In genomic region chr10:73109248-73109652, GRCh38 we compare ENCODE assay signal across 5 cellular contexts. TPM values are rescaled to one million over a fixed set of nuclear protein-coding genes. Genes with fewer than 3 reads are reported as not detected.
A peak's percentile ranks its signal among the peaks of the same experiment; 100 is the strongest.
DNase-seq lines count a peak whose midpoint lies in the region; ATAC-seq, FAIRE-seq and TF ChIP-seq lines count a peak whose summit lies in the region.
"Not testable (repeated sequence)": the region's sequence is repeated elsewhere in the genome, so short reads cannot be mapped to it uniquely, and the experiment has no call there.
"Had no signal": no experiment of that assay in that cellular context is flagged by ENCODE, and none has a peak within 500 bp of the region (broad histone marks: within the 10 kb centered on the region; RNA-seq: fewer than 3 reads in every experiment).

No MANE protein-coding gene starts in this region.

- H2AFZ ChIP-seq in PC-3 (ENCODE audit: low read length); GM12878 (ENCODE audit: control insufficient read depth, low read depth, low read length): not testable (repeated sequence)

- peaks cover 30% of the 10 kb centered on the region for H3K36me3 Mint-ChIP-seq in CD4-positive, alpha-beta T cell (ENCODE audit: low read depth)
- H3K36me3 Mint-ChIP-seq in stimulated activated naive B cell treated with anti-CD40 and anti-IgM and Interleukin-4, amounts not matched to agents 10 μg/mL and 1 μg/mL and 100 μg/mL, for 72 hours, result peaks cover 33 to 38% of the 10 kb centered on the region in 2 donors

- H3K79me2 ChIP-seq in PC-3 (ENCODE audit: low read length); GM12878 (ENCODE audit: control insufficient read depth, insufficient read depth, low read length): not testable (repeated sequence)

- not testable (repeated sequence) for TF ChIP-seq POLR2A in GM12878 (IDR thresholded peaks at IDR 0.05; ENCODE audit: low read depth, low read length)

- in situ Hi-C loops in GM12878 (cut with MboI), result not testable (repeated sequence)

- H3K9me3 ChIP-seq in CD4-positive, alpha-beta T cell (ENCODE audit: control insufficient read depth, low read length); PC-3 (ENCODE audit: low read length); GM12878 (replicated peaks; ENCODE audit: control insufficient read depth, insufficient read depth, low read length): not testable (repeated sequence)

- WGBS in GM12878 (ENCODE audit: insufficient coverage, insufficient replicate concordance, low lambda C conversion rate, missing lambda C conversion rate), result 97% methylated on average over 4 of the region's 4 CpGs

- not testable (repeated sequence) for H3K9ac ChIP-seq in PC-3 (ENCODE audit: low read length); GM12878 (ENCODE audit: control insufficient read depth, insufficient read depth, low read length)

- not testable (repeated sequence) for H4K20me1 ChIP-seq in PC-3 (ENCODE audit: low read length); GM12878 (ENCODE audit: control insufficient read depth, insufficient read depth)

- not testable (repeated sequence) for H3K9me3 Mint-ChIP-seq in CD4-positive, alpha-beta T cell; stimulated activated naive B cell treated with anti-CD40 and anti-IgM and Interleukin-4, amounts not matched to agents 10 μg/mL and 1 μg/mL and 100 μg/mL, for 72 hours

- peaks cover 18% of the 10 kb centered on the region for H3K36me3 ChIP-seq in PC-3 (ENCODE audit: low read depth, low read length)
- H3K36me3 ChIP-seq in GM12878 (ENCODE audit: control insufficient read depth in 2 of 2, insufficient read depth in 2 of 2, low read length in 1 of 2), result not testable (repeated sequence)

- H3K27ac ChIP-seq in CD4-positive, alpha-beta T cell (ENCODE audit: low read depth, low read length); PC-3 (ENCODE audit: low read length); GM12878 (ENCODE audit: control insufficient read depth, insufficient read depth): not testable (repeated sequence)

- peaks cover 16% of the 10 kb centered on the region for H3K4me1 Mint-ChIP-seq in CD4-positive, alpha-beta T cell (ENCODE audit: low read depth)
- peaks cover 6 to 15% of the 10 kb centered on the region in 2 donors for H3K4me1 Mint-ChIP-seq in stimulated activated naive B cell treated with anti-CD40 and anti-IgM and Interleukin-4, amounts not matched to agents 10 μg/mL and 1 μg/mL and 100 μg/mL, for 72 hours

- peaks cover 30% of the 10 kb centered on the region for H3K4me1 ChIP-seq in PC-3 (ENCODE audit: insufficient read depth, low read length)
- not testable (repeated sequence) for H3K4me1 ChIP-seq in GM12878 (ENCODE audit: control insufficient read depth, insufficient read depth, low read length)

- not testable (repeated sequence) for H3K4me2 ChIP-seq in PC-3 (ENCODE audit: low read length); GM12878 (ENCODE audit: control insufficient read depth, insufficient read depth)

- not testable (repeated sequence) for BruUV-seq in PC-3 (replicated peaks; lab: Mats Ljungman, UMichigan); GM12878 (replicated peaks; lab: Mats Ljungman, UMichigan)

- not testable (repeated sequence) for TF ChIP-seq CTCF in CD4-positive, alpha-beta T cell (IDR thresholded peaks at IDR 0.05); PC-3 (conservative IDR thresholded peaks at IDR 0.05; ENCODE audit: low read depth, low read length); GM12878 (IDR thresholded peaks at IDR 0.05 in 2 of 3, conservative IDR thresholded peaks at IDR 0.05 in 1 of 3; ENCODE audit: control insufficient read depth in 2 of 3, extremely low read depth in 1 of 3, insufficient read depth in 1 of 3, low read depth in 3 of 3, low read length in 3 of 3)

- not testable (repeated sequence) for TF ChIP-seq RAD21 in GM12878 (IDR thresholded peaks at IDR 0.05; ENCODE audit: insufficient read depth, low read depth, low read length)

- peak overlapping the region; percentile 7 for H3K4me3 Mint-ChIP-seq in CD4-positive, alpha-beta T cell
- H3K4me3 Mint-ChIP-seq in stimulated activated naive B cell treated with anti-CD40 and anti-IgM and Interleukin-4, amounts not matched to agents 10 μg/mL and 1 μg/mL and 100 μg/mL, for 72 hours, result not testable (repeated sequence)

- SMC1A ChIA-PET in GM12878 (lab: Charles Lee; ENCODE audit: uncharacterized antibody, unreplicated experiment), result interaction anchor here (0.6 to 3.8 kb wide), 4 partner anchors 10 to 42 kb away, joined by 3 to 41 read pairs (median 16); partner anchors contain the start of gene P4HA1

- not testable (repeated sequence) for H3K9me2 ChIP-seq in PC-3 (replicated peaks; ENCODE audit: low read length)

- CTCF ChIA-PET in CD4-positive, alpha-beta T cell (lab: Charles Lee), result interaction anchor here (1.9 to 4.9 kb wide), 2 partner anchors 12 to 50 kb away, joined by 7 to 28 read pairs; partner anchors contain the start of gene P4HA1
- CTCF ChIA-PET in PC-3 (lab: Charles Lee), result not testable (repeated sequence)
- CTCF ChIA-PET in GM12878 (lab: Yijun Ruan, JAX), result interaction anchor here (2.5 to 4.0 kb wide), 3 partner anchors 9 to 49 kb away, joined by 8 to 26 read pairs (median 20); partner anchors contain the start of gene P4HA1

- not testable (repeated sequence) for TF ChIP-seq EP300 in GM12878 (IDR thresholded peaks at IDR 0.05; ENCODE audit: borderline replicate concordance in 1 of 2, control insufficient read depth in 1 of 2, low read depth in 2 of 2, low read length in 2 of 2)

- POLR2A ChIA-PET in CD4-positive, alpha-beta T cell (lab: Charles Lee), result interaction anchor here (0.5 to 2.7 kb wide), 3 partner anchors 10 to 138 kb away, joined by 3 to 49 read pairs (median 5); partner anchors contain the start of genes DNAJC9 and P4HA1
- POLR2A ChIA-PET in PC-3 (lab: Charles Lee; ENCODE audit: unreplicated experiment), result not testable (repeated sequence)
- POLR2A ChIA-PET in GM12878 (lab: Charles Lee), result interaction anchor here (0.5 to 3.7 kb wide), 3 partner anchors 14 to 59 kb away, joined by 3 to 49 read pairs (median 4); partner anchors contain the start of genes ECD, FAM149B1 and P4HA1

- H3K27me3 ChIP-seq in CD4-positive, alpha-beta T cell (ENCODE audit: control insufficient read depth, insufficient read depth, low read length); PC-3 (ENCODE audit: low read length); GM12878 (replicated peaks in 1 of 2; ENCODE audit: control insufficient read depth in 2 of 2, insufficient read depth in 2 of 2, low read length in 1 of 2): not testable (repeated sequence)

- not testable (repeated sequence) for H3K27me3 Mint-ChIP-seq in CD4-positive, alpha-beta T cell; stimulated activated naive B cell treated with anti-CD40 and anti-IgM and Interleukin-4, amounts not matched to agents 10 μg/mL and 1 μg/mL and 100 μg/mL, for 72 hours

- intact Hi-C loops in CD4-positive, alpha-beta T cell (cut with DNase I, micrococcal nuclease); PC-3 (cut with micrococcal nuclease); GM12878 (cut with micrococcal nuclease; ENCODE audit: unreplicated experiment): not testable (repeated sequence)

- not testable (repeated sequence) for DNase-seq in CD4-positive, alpha-beta T cell; GM12878 (ENCODE audit: low read depth, low spot score); stimulated activated naive B cell treated with anti-CD40 and anti-IgM and Interleukin-4, amounts not matched to agents 10 μg/mL and 1 μg/mL and 100 μg/mL, for 72 hours
- DNase-seq in PC-3, result peak; percentile 24

- ATAC-seq in CD4-positive, alpha-beta T cell (ENCODE audit: poor library complexity); PC-3; GM12878; stimulated activated naive B cell treated with anti-CD40 and anti-IgM and Interleukin-4, amounts not matched to agents 10 μg/mL and 1 μg/mL and 100 μg/mL, for 72 hours (replicated peaks): not testable (repeated sequence)

- H3K27ac Mint-ChIP-seq in CD4-positive, alpha-beta T cell, result not testable (repeated sequence)
- peak overlapping the region; percentile 31 for H3K27ac Mint-ChIP-seq in stimulated activated naive B cell treated with anti-CD40 and anti-IgM and Interleukin-4, amounts not matched to agents 10 μg/mL and 1 μg/mL and 100 μg/mL, for 72 hours

- RAD21 ChIA-PET in GM12878 (lab: Charles Lee; ENCODE audit: unreplicated experiment), result interaction anchor here (3.4 kb wide), 1 partner anchor 13 kb away, joined by 47 read pairs; the partner anchor contains the start of gene P4HA1

- FAIRE-seq in GM12878 (lab: Jason Lieb, UNC), result not testable (repeated sequence)

- H3F3A ChIP-seq in PC-3 (ENCODE audit: low read length, unreplicated experiment), result not testable (repeated sequence)

- H3K4me3 ChIP-seq in PC-3 (ENCODE audit: low read length); GM12878: not testable (repeated sequence)

RNA-seq across cellular contexts. Expression of gene NUDT13, which starts 1.0 kb away (rescaled TPM):
- under 1 TPM; 0.67 to 0.82 TPM for total RNA-seq in CD4-positive, alpha-beta T cell
- total RNA-seq in PC-3 (2014; rRNA removed) (1.1 and 1.8 TPM in 2 replicates), GM12878 (2014; rRNA removed) (1.0 and 1.5 TPM in 2 replicates), GM12878 (2014; rRNA removed; fragmentation: Illumina TruSeq; extraction: Trizol) (1.4 and 1.9 TPM in 2 replicates), GM12878 (2021) (0.72 and 0.88 TPM in 2 replicates)
- total RNA-seq in GM12878 (2013; cell fraction: nucleolus; rRNA removed), result 5.3 and 5.6 TPM in 2 replicates
- polyA plus RNA-seq in GM12878 (2011; ENCODE audit: low read depth), result 2.8 TPM
- polyA plus RNA-seq in GM12878 (2011; rRNA removed) (6.1 and 7.3 TPM in 2 replicates), GM12878 (2014; fragmentation: Illumina TruSeq; extraction: Trizol) (2.1 and 2.6 TPM in 2 replicates), GM12878 (2014; fragmentation: Nextera tagmentation; extraction: Ambion mirVana) (1 to 10 TPM; 1.5 to 2.6 TPM), GM12878 (2014; rRNA removed) (1.4 and 2.6 TPM in 2 replicates), GM12878 (2016; fragmentation: Nextera tagmentation; extraction: Ambion mirVana) (1 to 10 TPM; 1.1 to 1.9 TPM)
- polyA plus RNA-seq in GM12878 (2011; cell fraction: cytosol; rRNA removed), result 3.7 and 4.6 TPM in 2 replicates
- polyA plus RNA-seq in GM12878 (2011; cell fraction: nucleus; rRNA removed), result 4.7 and 5.1 TPM in 2 replicates
- 3.5 and 3.7 TPM in 2 replicates for polyA plus RNA-seq in GM12878 (2012)
- polyA minus RNA-seq in GM12878 (2011; rRNA and poly(A)+ RNA removed), result 2.0 and 2.5 TPM in 2 replicates
- 2.7 TPM in 1 of 2 replicates, not detected in the other for polyA minus RNA-seq in GM12878 (2011; cell fraction: cytosol; rRNA and poly(A)+ RNA removed)
- polyA minus RNA-seq in GM12878 (2011; cell fraction: nucleus; rRNA and poly(A)+ RNA removed), result 0.73 and 1.3 TPM in 2 replicates
- total RNA-seq: G401 had no signal

RNA-seq across cellular contexts. Expression of gene P4HA1, which starts 12.6 kb away (rescaled TPM):
- 1 to 10 TPM; 9.0 to 9.1 TPM for total RNA-seq in CD4-positive, alpha-beta T cell
- total RNA-seq in PC-3 (2014; rRNA removed) (164 and 181 TPM in 2 replicates), GM12878 (2014; rRNA removed) (24.9 and 35.0 TPM in 2 replicates), GM12878 (2014; rRNA removed; fragmentation: Illumina TruSeq; extraction: Trizol) (37.0 and 37.7 TPM in 2 replicates), GM12878 (2021) (22.4 and 26.5 TPM in 2 replicates)
- total RNA-seq in GM12878 (2013; cell fraction: nucleolus; rRNA removed), result 302 and 308 TPM in 2 replicates
- 75.0 TPM for polyA plus RNA-seq in GM12878 (2011; ENCODE audit: low read depth)
- polyA plus RNA-seq in GM12878 (2011; rRNA removed) (160 and 283 TPM in 2 replicates), GM12878 (2014; fragmentation: Illumina TruSeq; extraction: Trizol) (23.3 and 28.2 TPM in 2 replicates), GM12878 (2014; fragmentation: Nextera tagmentation; extraction: Ambion mirVana) (10 to 100 TPM; 15.0 to 17.6 TPM), GM12878 (2014; rRNA removed) (13.5 and 16.0 TPM in 2 replicates), GM12878 (2016; fragmentation: Nextera tagmentation; extraction: Ambion mirVana) (10 to 100 TPM; 31.4 to 37.4 TPM)
- 36.4 and 65.0 TPM in 2 replicates for polyA plus RNA-seq in GM12878 (2011; cell fraction: cytosol; rRNA removed)
- 53.7 and 89.3 TPM in 2 replicates for polyA plus RNA-seq in GM12878 (2011; cell fraction: nucleus; rRNA removed)
- polyA plus RNA-seq in GM12878 (2012), result 99.3 and 136 TPM in 2 replicates
- polyA minus RNA-seq in GM12878 (2011; rRNA and poly(A)+ RNA removed), result 87.3 and 113 TPM in 2 replicates
- polyA minus RNA-seq in GM12878 (2011; cell fraction: cytosol; rRNA and poly(A)+ RNA removed), result 31.3 and 35.0 TPM in 2 replicates
- 51.1 and 53.1 TPM in 2 replicates for polyA minus RNA-seq in GM12878 (2011; cell fraction: nucleus; rRNA and poly(A)+ RNA removed)

RNA-seq across cellular contexts. Expression of gene ECD, which starts 58.6 kb away (rescaled TPM):
- total RNA-seq in CD4-positive, alpha-beta T cell, result 10 to 100 TPM; 50.5 to 57.7 TPM
- 103 and 108 TPM in 2 replicates for total RNA-seq in PC-3 (2014; rRNA removed)
- total RNA-seq in GM12878 (2013; cell fraction: nucleolus; rRNA removed), result 69.7 and 74.8 TPM in 2 replicates
- 45.7 and 51.4 TPM in 2 replicates for total RNA-seq in GM12878 (2014; rRNA removed)
- total RNA-seq in GM12878 (2014; rRNA removed; fragmentation: Illumina TruSeq; extraction: Trizol), result 40.4 and 42.3 TPM in 2 replicates
- 32.1 and 34.6 TPM in 2 replicates for total RNA-seq in GM12878 (2021)
- 20.2 TPM for polyA plus RNA-seq in GM12878 (2011; ENCODE audit: low read depth)
- polyA plus RNA-seq in GM12878 (2011; rRNA removed), result 53.5 and 66.1 TPM in 2 replicates
- polyA plus RNA-seq in GM12878 (2011; cell fraction: cytosol; rRNA removed), result 33.1 and 36.2 TPM in 2 replicates
- 25.8 and 31.0 TPM in 2 replicates for polyA plus RNA-seq in GM12878 (2011; cell fraction: nucleus; rRNA removed)
- polyA plus RNA-seq in GM12878 (2012), result 23.9 and 25.3 TPM in 2 replicates
- 45.8 and 57.8 TPM in 2 replicates for polyA plus RNA-seq in GM12878 (2014; fragmentation: Illumina TruSeq; extraction: Trizol)
- 10 to 100 TPM; 27.3 to 29.9 TPM for polyA plus RNA-seq in GM12878 (2014; fragmentation: Nextera tagmentation; extraction: Ambion mirVana)
- polyA plus RNA-seq in GM12878 (2014; rRNA removed), result 33.0 and 33.8 TPM in 2 replicates
- polyA plus RNA-seq in GM12878 (2016; fragmentation: Nextera tagmentation; extraction: Ambion mirVana), result 10 to 100 TPM; 59.0 to 61.6 TPM
- polyA minus RNA-seq in GM12878 (2011; rRNA and poly(A)+ RNA removed), result 36.0 and 44.8 TPM in 2 replicates
- polyA minus RNA-seq in GM12878 (2011; cell fraction: cytosol; rRNA and poly(A)+ RNA removed), result 10.7 and 15.0 TPM in 2 replicates
- 20.9 and 35.1 TPM in 2 replicates for polyA minus RNA-seq in GM12878 (2011; cell fraction: nucleus; rRNA and poly(A)+ RNA removed)

RNA-seq across cellular contexts. Expression of gene FAM149B1, which starts 58.7 kb away (rescaled TPM):
- total RNA-seq in CD4-positive, alpha-beta T cell, result 1 to 10 TPM; 7.0 to 7.7 TPM
- total RNA-seq in PC-3 (2014; rRNA removed) (34.3 and 39.1 TPM in 2 replicates), GM12878 (2014; rRNA removed) (9.7 and 10.7 TPM in 2 replicates), GM12878 (2014; rRNA removed; fragmentation: Illumina TruSeq; extraction: Trizol) (10.7 and 12.0 TPM in 2 replicates), GM12878 (2021) (8.3 and 9.9 TPM in 2 replicates)
- 21.3 and 25.1 TPM in 2 replicates for total RNA-seq in GM12878 (2013; cell fraction: nucleolus; rRNA removed)
- 7.1 TPM for polyA plus RNA-seq in GM12878 (2011; ENCODE audit: low read depth)
- polyA plus RNA-seq in GM12878 (2011; rRNA removed) (20.9 and 27.8 TPM in 2 replicates), GM12878 (2014; fragmentation: Illumina TruSeq; extraction: Trizol) (13.4 and 19.6 TPM in 2 replicates), GM12878 (2014; fragmentation: Nextera tagmentation; extraction: Ambion mirVana) (10 to 100 TPM in 1 of 2 experiments, 1 to 10 TPM in 1; 6.6 to 11.6 TPM), GM12878 (2014; rRNA removed) (9.3 and 9.6 TPM in 2 replicates), GM12878 (2016; fragmentation: Nextera tagmentation; extraction: Ambion mirVana) (10 to 100 TPM; 12.3 to 13.4 TPM)
- polyA plus RNA-seq in GM12878 (2011; cell fraction: cytosol; rRNA removed), result 14.2 and 17.3 TPM in 2 replicates
- 17.3 and 26.2 TPM in 2 replicates for polyA plus RNA-seq in GM12878 (2011; cell fraction: nucleus; rRNA removed)
- 9.1 and 12.2 TPM in 2 replicates for polyA plus RNA-seq in GM12878 (2012)
- 17.8 and 18.2 TPM in 2 replicates for polyA minus RNA-seq in GM12878 (2011; rRNA and poly(A)+ RNA removed)
- 3.3 and 3.5 TPM in 2 replicates for polyA minus RNA-seq in GM12878 (2011; cell fraction: cytosol; rRNA and poly(A)+ RNA removed)
- 6.8 and 8.7 TPM in 2 replicates for polyA minus RNA-seq in GM12878 (2011; cell fraction: nucleus; rRNA and poly(A)+ RNA removed)
